Comparison of ENCODE assay signal across 11 cellular contexts in the genomic region with DNA sequence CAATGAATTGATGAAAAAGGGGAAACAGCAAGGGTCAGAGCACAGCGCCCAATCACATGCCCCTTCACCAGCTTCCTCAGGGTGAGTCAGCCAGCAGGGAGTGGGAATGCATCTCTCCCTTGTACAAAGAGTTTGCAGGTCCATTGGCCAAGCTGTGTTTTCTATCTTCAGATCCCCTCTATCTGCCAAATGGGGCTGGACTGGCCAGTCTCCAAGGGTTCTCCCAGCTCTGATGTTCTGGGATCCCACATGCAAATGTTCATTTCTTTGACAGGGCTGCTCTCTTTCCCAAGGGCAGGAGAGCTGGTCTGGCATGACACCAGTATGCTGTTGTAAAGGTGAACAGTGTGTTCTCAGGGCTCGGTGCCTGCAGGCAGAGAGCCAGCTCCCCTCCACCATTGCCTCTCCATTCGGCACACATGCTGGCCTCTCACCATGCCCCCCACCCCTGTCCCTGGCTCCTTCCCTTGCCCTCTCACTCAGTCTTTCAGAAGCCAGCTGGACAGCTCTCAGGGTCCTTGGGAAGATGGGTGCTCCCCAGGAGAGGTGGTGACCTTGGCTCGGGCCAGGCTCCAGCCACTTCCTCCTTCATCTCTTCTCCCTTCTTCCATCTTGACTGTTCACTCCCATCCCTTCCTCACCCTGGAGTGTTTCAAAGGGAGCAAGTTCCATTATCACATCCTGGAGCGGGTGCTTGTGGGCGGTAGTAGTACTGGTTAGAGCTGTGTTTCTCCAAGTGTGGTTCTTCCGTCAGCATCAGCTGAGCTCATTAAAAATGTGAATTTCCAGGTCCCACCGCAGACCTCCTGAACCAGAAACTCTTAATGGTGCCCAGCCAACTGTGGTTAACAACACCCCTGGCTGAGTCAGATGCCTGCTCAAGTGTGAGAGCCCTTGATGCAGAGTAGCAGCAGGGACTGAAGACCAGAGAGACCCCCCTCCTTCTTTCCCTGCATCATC. TPM values are rescaled to one million over a fixed set of nuclear protein-coding genes. Genes with fewer than 3 reads are reported as not detected.
DNase-seq lines count a peak whose midpoint lies in the region; ATAC-seq and TF ChIP-seq lines count a peak whose summit lies in the region.
"Had no signal": no experiment of that assay in that cellular context is flagged by ENCODE, and none has a peak within 500 bp of the region (broad histone marks: within the 10 kb centered on the region; RNA-seq: fewer than 3 reads in every experiment).

No MANE protein-coding gene starts in this region.

- no TSS peak for BruUV-seq in mammary epithelial cell (replicated peaks; lab: Mats Ljungman, UMichigan)

- intact Hi-C loops in mammary epithelial cell (cut with micrococcal nuclease) = no loop called here

- H3K9ac ChIP-seq in mammary epithelial cell (ENCODE audit: insufficient read depth, low read length) = no peak overlapping the region

- no peaks in the 10 kb centered on the region for H3K79me2 ChIP-seq in mammary epithelial cell (ENCODE audit: insufficient read depth, low read length)

- DNase-seq in NOMO-1 treated with DMSO at 0.1 percent for 48 hours (lab: John Stamatoyannopoulos, UW; ENCODE audit: unreplicated experiment) (peak; percentile 12), NOMO-1 treated with dmso at 0.1 percent for 144 hours (lab: John Stamatoyannopoulos, UW; ENCODE audit: unreplicated experiment) (no peak), mammary epithelial cell (peak; percentile 51), midbrain (lab: John Stamatoyannopoulos, UW) (peak; percentile 73), LoVo (ENCODE audit: low spot score) (no peak)
- no peak for DNase-seq in NK-92 treated with Interleukin-12 subunit alpha and Interleukin-12 subunit beta, amount 100 ng/mL, for 24 hours (lab: John Stamatoyannopoulos, UW)
- DNase-seq: endodermal cell had no signal

- CTCF ChIA-PET in mammary epithelial cell (lab: Charles Lee; ENCODE audit: low non-redundant PET) = no interaction called here

- dilution Hi-C loops in mammary epithelial cell (cut with HindIII; ENCODE audit: low sequenced_read_pairs) = no loop called here

- no peak overlapping the region for H3K4me3 ChIP-seq in mammary epithelial cell (replicated peaks in 1 of 3; ENCODE audit: insufficient read depth in 1 of 3, low read depth in 2 of 3, low read length in 3 of 3)

- H3K4me2 ChIP-seq in mammary epithelial cell (ENCODE audit: insufficient read depth, low read depth, low read length) = no peak overlapping the region

- no peak overlapping the region for H3K27ac ChIP-seq in mammary epithelial cell (ENCODE audit: insufficient read depth, low read depth, low read length)

- no peaks in the 10 kb centered on the region for H3K27me3 ChIP-seq in mammary epithelial cell (ENCODE audit: insufficient read depth, low read length)

- H3K4me1 ChIP-seq in mammary epithelial cell (ENCODE audit: insufficient read depth, low read length) = no peaks in the 10 kb centered on the region

- H3K9me3 ChIP-seq in mammary epithelial cell (replicated peaks; ENCODE audit: insufficient read depth, low read length) = no peaks in the 10 kb centered on the region

- ATAC-seq in GM18520 (IDR thresholded peaks at IDR 0.05; ENCODE audit: unreplicated experiment) = no peak
- no peak for ATAC-seq in activated CD4-positive, CD25-positive, alpha-beta regulatory T cell treated with anti-CD3 and anti-CD28 coated beads, Interleukin-2, amount 50 U/mL, for 24 hours

- 65% methylated on average over 8 of the region's 8 CpGs for WGBS in mammary epithelial cell (ENCODE audit: low coverage, missing lambda C conversion rate)

- H2AFZ ChIP-seq in mammary epithelial cell (ENCODE audit: low read depth, low read length) = no peak overlapping the region

- TF ChIP-seq CTCF in mammary epithelial cell (conservative IDR thresholded peaks at IDR 0.05 in 1 of 2, IDR thresholded peaks at IDR 0.05 in 1 of 2; ENCODE audit: extremely low read depth in 1 of 2, insufficient read depth in 1 of 2, low read depth in 1 of 2, low read length in 2 of 2) = no peak

- no peaks in the 10 kb centered on the region for H3K36me3 ChIP-seq in mammary epithelial cell (ENCODE audit: insufficient read depth, low read length)

- in situ Hi-C loops in mammary epithelial cell (cut with MboI; ENCODE audit: low sequenced_read_pairs in 2 of 2) = no loop called here

- no peaks in the 10 kb centered on the region for H4K20me1 ChIP-seq in mammary epithelial cell (ENCODE audit: insufficient read depth, low read length)

RNA-seq across cellular contexts. Expression of a gene that starts 24.7 kb away (rescaled TPM):
- under 1 TPM in 1 of 2 donors, not detected in 1; 0.07 TPM for total RNA-seq in mammary epithelial cell
- 0.01 TPM for polyA plus RNA-seq in mammary epithelial cell
- polyA minus RNA-seq in mammary epithelial cell = not detected
- total RNA-seq: activated T-helper 1 cell treated with anti-CD3 and anti-CD28 coated beads, Interleukin-12 subunit alpha, Interleukin-12 subunit beta, Interleukin-2, Interleukin-4 antibody, amounts not matched to agents 30 ng/mL and 10 ng/mL and 1 ng/mL, durations not matched to agents 14 hours and 24 hours and 36 hours; T-helper 1 cell treated with Interleukin-12 subunit alpha and Interleukin-12 subunit beta and Interleukin-4 antibody, amounts not matched to agents 30 ng/mL and 1 ng/mL, for 36 hours had no signal

RNA-seq across cellular contexts. Expression of a gene that starts 57.9 kb away (rescaled TPM):
- total RNA-seq in mammary epithelial cell = 10 to 100 TPM in 1 of 2 donors, 1 to 10 TPM in 1; 6.5 to 23.0 TPM
- 14.9 TPM for polyA plus RNA-seq in mammary epithelial cell
- polyA minus RNA-seq in mammary epithelial cell = 7.6 TPM

Comparison
In these comparisons a context has a peak if more than half of its experiments do, and no peak if none do; other contexts are left out.
1. DNase-seq: peak in NOMO-1 treated with DMSO at 0.1 percent for 48 hours (single experiment), mammary epithelial cell (single experiment) and midbrain (single experiment); none in NOMO-1 treated with dmso at 0.1 percent for 144 hours (single experiment), LoVo (single experiment) and NK-92 treated with Interleukin-12 subunit alpha and Interleukin-12 subunit beta, amount 100 ng/mL, for 24 hours (single experiment).